Comparison of ENCODE assay signal across 30 cellular contexts in the genomic region with DNA sequence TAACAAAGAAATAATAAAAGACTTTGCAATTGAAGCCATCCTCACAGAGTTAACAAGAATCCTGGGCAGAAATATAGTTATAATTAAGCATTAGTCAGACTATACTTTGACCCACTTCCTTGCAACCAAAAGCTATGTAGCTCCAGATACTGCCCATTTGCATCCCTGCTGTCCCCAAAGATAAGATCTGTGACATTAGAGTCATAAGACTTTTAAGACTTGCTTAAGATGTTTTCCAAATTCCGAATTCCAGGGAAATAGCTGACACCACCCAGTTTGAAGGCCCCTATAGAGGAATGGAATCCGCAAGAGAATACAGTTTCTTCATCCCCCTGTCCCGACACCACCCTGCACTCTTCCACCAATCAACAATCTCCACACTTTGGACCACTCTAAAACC.
"Had no signal": no experiment of that assay in that cellular context is flagged by ENCODE, and none has a peak within 500 bp of the region (broad histone marks: within the 10 kb centered on the region; RNA-seq: fewer than 3 reads in every experiment).

No MANE protein-coding gene starts in this region.

- DNase-seq: activated B cell treated with CpG ODN at 0.5 μM for 24 hours; activated CD4-positive, alpha-beta memory T cell treated with anti-CD3 and anti-CD28 coated beads for 36 hours; activated CD4-positive, alpha-beta T cell treated with anti-CD3 and anti-CD28 coated beads for 4 hours; activated CD4-positive, alpha-beta T cell treated with anti-CD3 and anti-CD28 coated beads, Interleukin-2, amount 50 U/mL, for 1 hour; activated CD4-positive, CD25-positive, alpha-beta regulatory T cell treated with anti-CD3 and anti-CD28 coated beads, Interleukin-2, amount 50 U/mL, for 72 hours; activated CD8-positive, alpha-beta memory T cell treated with anti-CD3 and anti-CD28 coated beads for 24 hours; activated effector memory CD4-positive, alpha-beta T cell treated with anti-CD3 and anti-CD28 coated beads, Interleukin-2, amount 50 U/mL, for 16 hours; activated naive CD4-positive, alpha-beta T cell; activated naive CD4-positive, alpha-beta T cell treated with anti-CD3 and anti-CD28 coated beads, Interleukin-2, amount 50 U/mL, for 16 hours; activated naive CD8-positive, alpha-beta T cell treated with anti-CD3 and anti-CD28 coated beads for 36 hours; activated T-cell treated with anti-CD3 and anti-CD28 coated beads, Interleukin-2, amount 50 U/mL, for 1 hour; activated T-cell treated with anti-CD3 and anti-CD28 coated beads, Interleukin-2, amount 50 U/mL, for 72 hours; amygdala; body of pancreas; NCI-H1105; NCI-H1417 treated with DMSO at 0.1 percent for 48 hours; NCI-H1930; NCI-H2081 treated with DMSO at 0.1 percent for 48 hours; NCI-H226; NCI-H524; SW 1271; T-helper 1 cell; T-helper 2 cell; T-helper 9 cell had no signal

- H3K27ac ChIP-seq: ascending aorta, body of pancreas, breast epithelium, RWPE1, VCaP had no signal

- H3K4me1 ChIP-seq: ascending aorta, body of pancreas, breast epithelium had no signal

- FAIRE-seq: RCC 7860 had no signal

- H3K27ac Mint-ChIP-seq: activated B cell treated with CpG ODN at 0.5 μM for 24 hours; activated CD4-positive, alpha-beta memory T cell treated with anti-CD3 and anti-CD28 coated beads for 36 hours; activated naive CD8-positive, alpha-beta T cell treated with anti-CD3 and anti-CD28 coated beads for 36 hours; activated T-cell treated with anti-CD3 and anti-CD28 coated beads, Interleukin-2, amount 50 U/mL, for 72 hours; activated T-helper 17 cell treated with anti-CD3 and anti-CD28 coated beads, Interleukin-2, amount 50 U/mL, for 72 hours had no signal

- H3K27me3 ChIP-seq: ascending aorta, body of pancreas, breast epithelium had no signal

- H3K4me3 ChIP-seq: ascending aorta, body of pancreas, breast epithelium had no signal

- H3K27me3 Mint-ChIP-seq: activated B cell treated with CpG ODN at 0.5 μM for 24 hours; activated naive CD8-positive, alpha-beta T cell treated with anti-CD3 and anti-CD28 coated beads for 36 hours; activated T-helper 17 cell treated with anti-CD3 and anti-CD28 coated beads, Interleukin-2, amount 50 U/mL, for 72 hours had no signal

- H3K36me3 Mint-ChIP-seq: activated CD4-positive, alpha-beta memory T cell treated with anti-CD3 and anti-CD28 coated beads for 36 hours; activated naive CD8-positive, alpha-beta T cell treated with anti-CD3 and anti-CD28 coated beads for 36 hours had no signal

- H3K9me3 Mint-ChIP-seq: activated B cell treated with CpG ODN at 0.5 μM for 24 hours; activated CD4-positive, alpha-beta memory T cell treated with anti-CD3 and anti-CD28 coated beads for 36 hours; activated naive CD8-positive, alpha-beta T cell treated with anti-CD3 and anti-CD28 coated beads for 36 hours; activated T-helper 17 cell treated with anti-CD3 and anti-CD28 coated beads, Interleukin-2, amount 50 U/mL, for 72 hours had no signal

- H3K36me3 ChIP-seq: ascending aorta, breast epithelium had no signal

- H3K9me3 ChIP-seq: ascending aorta, body of pancreas, breast epithelium had no signal

- H3K4me3 Mint-ChIP-seq: activated B cell treated with CpG ODN at 0.5 μM for 24 hours; activated CD4-positive, alpha-beta memory T cell treated with anti-CD3 and anti-CD28 coated beads for 36 hours; activated naive CD8-positive, alpha-beta T cell treated with anti-CD3 and anti-CD28 coated beads for 36 hours; activated T-cell treated with anti-CD3 and anti-CD28 coated beads, Interleukin-2, amount 50 U/mL, for 72 hours; activated T-helper 17 cell treated with anti-CD3 and anti-CD28 coated beads, Interleukin-2, amount 50 U/mL, for 72 hours had no signal
